Comparison of ENCODE assay signal across 19 cellular contexts in genomic region chr9:134735441-134736175, GRCh38.
DNase-seq lines count a peak whose midpoint lies in the region; ATAC-seq and TF ChIP-seq lines count a peak whose summit lies in the region.
"Had no signal": no experiment of that assay in that cellular context is flagged by ENCODE, and none has a peak within 500 bp of the region (broad histone marks: within the 10 kb centered on the region; RNA-seq: fewer than 3 reads in every experiment).

No MANE protein-coding gene starts in this region.

- ATAC-seq in effector memory CD8-positive, alpha-beta T cell (replicated peaks) = no peak
- ATAC-seq: activated T-cell treated with anti-CD3 and anti-CD28 coated beads, Interleukin-2, amount 50 U/mL, for 4 hours; PC-3 had no signal

- DNase-seq in Peyer's patch (peak in 1 of 3 donors; percentile 64), esophagus muscularis mucosa (ENCODE audit: extremely low spot score) (peak; percentile 95), testis (peak; percentile 79), GM19240 (ENCODE audit: insufficient read length, low spot score) (no peak), endothelial cell (ENCODE audit: low spot score) (no peak)
- DNase-seq in effector memory CD8-positive, alpha-beta T cell = no peak
- DNase-seq: activated CD4-positive, alpha-beta T cell treated with anti-CD3 and anti-CD28 coated beads for 4 hours; activated T-cell treated with anti-CD3 and anti-CD28 coated beads, Interleukin-2, amount 50 U/mL, for 4 hours; CD4-positive, alpha-beta memory T cell; effector memory CD4-positive, alpha-beta T cell; H9; hippocampal formation; mammary epithelial cell; MM.1S; PC-3; stimulated activated naive CD4-positive, alpha-beta T cell had no signal

- H3K4me3 Mint-ChIP-seq in endothelial cell (ENCODE audit: unreplicated experiment) = no peak overlapping the region
- H3K4me3 Mint-ChIP-seq in effector memory CD8-positive, alpha-beta T cell = no peak overlapping the region
- H3K4me3 Mint-ChIP-seq: activated T-cell treated with anti-CD3 and anti-CD28 coated beads, Interleukin-2, amount 50 U/mL, for 4 hours; CD4-positive, alpha-beta memory T cell; H9; T-helper 1 cell treated with Interleukin-12 subunit alpha and Interleukin-12 subunit beta and Interleukin-4 antibody, amounts not matched to agents 30 μg/mL and 1 μg/mL, for 36 hours had no signal

- H3K36me3 ChIP-seq in Peyer's patch = no peaks in the 10 kb centered on the region
- H3K36me3 ChIP-seq in esophagus muscularis mucosa = peaks cover 0 to 38% (median 15%) of the 10 kb centered on the region in 4 donors
- no peaks in the 10 kb centered on the region for H3K36me3 ChIP-seq in mucosa of rectum (ENCODE audit: control insufficient read depth in 2 of 2, insufficient read depth in 2 of 2, low read length in 2 of 2)
- no peaks in the 10 kb centered on the region for H3K36me3 ChIP-seq in testis (ENCODE audit: low read depth, missing control alignments)

- no peak overlapping the region for H3K9ac ChIP-seq in mucosa of rectum (ENCODE audit: low read depth in 1 of 2, low read length in 2 of 2)

- TF ChIP-seq EP300 in esophagus muscularis mucosa (IDR thresholded peaks at IDR 0.05) = no peak

- H3K27ac ChIP-seq in Peyer's patch (peak overlapping the region; percentile 43 to 79 (median 52)), esophagus muscularis mucosa (replicated peaks in 1 of 4) (peak overlapping the region; percentile 72 to 83 (median 74)), mucosa of rectum (ENCODE audit: low read depth in 2 of 2, low read length in 2 of 2) (peak overlapping the region; percentile 56 to 71), testis (no peak overlapping the region)

- 54% methylated on average over 15 of the region's 20 CpGs for WGBS in esophagus muscularis mucosa
- 59 to 80% methylated on average over 4 to 20 of the region's 20 CpGs for WGBS in testis, 2 donors

- peaks cover 9% of the 10 kb centered on the region for H3K27me3 Mint-ChIP-seq in endothelial cell (ENCODE audit: unreplicated experiment)
- H3K27me3 Mint-ChIP-seq in effector memory CD8-positive, alpha-beta T cell = peaks cover 14 to 29% of the 10 kb centered on the region in 2 donors
- H3K27me3 Mint-ChIP-seq: progenitor cell of endocrine pancreas had no signal

- H3K27ac Mint-ChIP-seq in endothelial cell (ENCODE audit: unreplicated experiment) = no peak overlapping the region
- no peak overlapping the region for H3K27ac Mint-ChIP-seq in effector memory CD8-positive, alpha-beta T cell
- H3K27ac Mint-ChIP-seq: CD4-positive, alpha-beta memory T cell; H9; progenitor cell of endocrine pancreas; T-helper 1 cell treated with Interleukin-12 subunit alpha and Interleukin-12 subunit beta and Interleukin-4 antibody, amounts not matched to agents 30 μg/mL and 1 μg/mL, for 36 hours had no signal

- H3K4me1 Mint-ChIP-seq in endothelial cell (ENCODE audit: unreplicated experiment) = no peaks in the 10 kb centered on the region
- peaks cover 0 to 3% of the 10 kb centered on the region in 2 donors for H3K4me1 Mint-ChIP-seq in effector memory CD8-positive, alpha-beta T cell (ENCODE audit: low read depth in 2 of 2)
- H3K4me1 Mint-ChIP-seq: CD4-positive, alpha-beta memory T cell had no signal

- no peaks in the 10 kb centered on the region for H3K9me3 Mint-ChIP-seq in endothelial cell (ENCODE audit: unreplicated experiment)
- H3K9me3 Mint-ChIP-seq in effector memory CD8-positive, alpha-beta T cell = no peaks in the 10 kb centered on the region
- H3K9me3 Mint-ChIP-seq: activated T-cell treated with anti-CD3 and anti-CD28 coated beads, Interleukin-2, amount 50 U/mL, for 4 hours; CD4-positive, alpha-beta memory T cell; H9; T-helper 1 cell treated with Interleukin-12 subunit alpha and Interleukin-12 subunit beta and Interleukin-4 antibody, amounts not matched to agents 30 μg/mL and 1 μg/mL, for 36 hours had no signal

- TF ChIP-seq POLR2A in Peyer's patch (IDR thresholded peaks at IDR 0.05) (no peak), esophagus muscularis mucosa (IDR thresholded peaks at IDR 0.05; ENCODE audit: low read depth) (no peak), testis (IDR thresholded peaks at IDR 0.05) (no peak)

- no peaks in the 10 kb centered on the region for H3K9me3 ChIP-seq in Peyer's patch
- H3K9me3 ChIP-seq in esophagus muscularis mucosa = no peaks in the 10 kb centered on the region
- H3K9me3 ChIP-seq in mucosa of rectum (ENCODE audit: control insufficient read depth in 2 of 2, low read length in 2 of 2) = no peaks in the 10 kb centered on the region
- H3K9me3 ChIP-seq in testis = no peaks in the 10 kb centered on the region

- TF ChIP-seq CTCF in Peyer's patch (IDR thresholded peaks at IDR 0.05) (no peak), esophagus muscularis mucosa (IDR thresholded peaks at IDR 0.05) (no peak), testis (IDR thresholded peaks at IDR 0.05) (no peak), endothelial cell (IDR thresholded peaks at IDR 0.05; ENCODE audit: unreplicated experiment) (no peak)

- peaks cover 6% of the 10 kb centered on the region for H3K36me3 Mint-ChIP-seq in endothelial cell (ENCODE audit: low read depth, unreplicated experiment)
- no peaks in the 10 kb centered on the region for H3K36me3 Mint-ChIP-seq in effector memory CD8-positive, alpha-beta T cell (ENCODE audit: insufficient read depth)
- H3K36me3 Mint-ChIP-seq: CD4-positive, alpha-beta memory T cell had no signal

- H3K4me1 ChIP-seq in Peyer's patch = peaks cover 0 to 35% (median 0%) of the 10 kb centered on the region in 4 donors
- H3K4me1 ChIP-seq in esophagus muscularis mucosa = peaks cover 35 to 85% (median 83%) of the 10 kb centered on the region in 4 donors
- H3K4me1 ChIP-seq in mucosa of rectum (ENCODE audit: control insufficient read depth in 2 of 2, insufficient read depth in 2 of 2, low read length in 2 of 2) = peaks cover 3 to 9% of the 10 kb centered on the region in 2 donors
- peaks cover 17% of the 10 kb centered on the region for H3K4me1 ChIP-seq in testis

- H3K4me3 ChIP-seq in Peyer's patch = no peak overlapping the region
- H3K4me3 ChIP-seq in esophagus muscularis mucosa = no peak overlapping the region
- H3K4me3 ChIP-seq in mucosa of rectum (ENCODE audit: low read length in 2 of 2) = no peak overlapping the region
- H3K4me3 ChIP-seq in testis = no peak overlapping the region

- intact Hi-C loops in esophagus muscularis mucosa (cut with DNase I) (no loop called here), testis (cut with DNase I; ENCODE audit: low total_unique reads) (loop anchor here (10.0 kb wide), 1 partner anchor 281 kb away; no protein-coding TSS in a partner anchor)

- no peaks in the 10 kb centered on the region for H3K27me3 ChIP-seq in Peyer's patch
- H3K27me3 ChIP-seq in esophagus muscularis mucosa = no peaks in the 10 kb centered on the region
- no peaks in the 10 kb centered on the region for H3K27me3 ChIP-seq in mucosa of rectum (ENCODE audit: control insufficient read depth in 2 of 2, insufficient read depth in 2 of 2, low read length in 2 of 2)
- no peaks in the 10 kb centered on the region for H3K27me3 ChIP-seq in testis

Comparison
In these comparisons a context has a peak if more than half of its experiments do, and no peak if none do; other contexts are left out.
1. DNase-seq: peak in esophagus muscularis mucosa (single experiment) and testis (single experiment); none in GM19240 (single experiment), endothelial cell (single experiment) and effector memory CD8-positive, alpha-beta T cell (0 of 3).
2. H3K27ac ChIP-seq: peak in Peyer's patch (4 of 4), esophagus muscularis mucosa (4 of 4) and mucosa of rectum (2 of 2); none in testis (0 of 2).